10 cellular contexts compared by ENCODE assay signal in genomic region chr2:239318091-239318725, GRCh38.
DNase-seq lines count a peak whose midpoint lies in the region; ATAC-seq and TF ChIP-seq lines count a peak whose summit lies in the region.
"Had no signal": no experiment of that assay in that cellular context is flagged by ENCODE, and none has a peak within 500 bp of the region (broad histone marks: within the 10 kb centered on the region; RNA-seq: fewer than 3 reads in every experiment).

No MANE protein-coding gene starts in this region.

- H4K91ac ChIP-seq in neuronal stem cell (ENCODE audit: low read depth, low read length, poor library complexity), result no peak overlapping the region

- WGBS in psoas muscle, 3 donors, result 94 to 95% (median 94%) methylated on average over 20 of the region's 20 CpGs
- WGBS in neuronal stem cell (ENCODE audit: extremely low coverage in 2 of 2, insufficient read length in 2 of 2, insufficient replicate concordance in 1 of 2), 2 donors, result no CpG with 5 or more reads among the region's 20 CpGs

- H3K27me3 Mint-ChIP-seq in CD4-positive, CD25-positive, alpha-beta regulatory T cell, result no peaks in the 10 kb centered on the region
- no peaks in the 10 kb centered on the region for H3K27me3 Mint-ChIP-seq in activated T-cell treated with anti-CD3 and anti-CD28 coated beads, Interleukin-2, amount 50 U/mL, for 4 hours (ENCODE audit: low read depth)

- H3K27ac ChIP-seq in CD4-positive, CD25-positive, alpha-beta regulatory T cell (ENCODE audit: insufficient read depth, low read length, poor library complexity, severe bottlenecking), result no peak overlapping the region
- H3K27ac ChIP-seq in cardiac muscle cell, result peak overlapping the region; percentile 70
- H3K27ac ChIP-seq in psoas muscle, result peak overlapping the region; percentile 82
- no peak overlapping the region for H3K27ac ChIP-seq in neuronal stem cell (replicated peaks; ENCODE audit: low read length)

- peaks cover 2% of the 10 kb centered on the region for H3K79me1 ChIP-seq in neuronal stem cell (ENCODE audit: low read depth, low read length)

- H3K36me3 Mint-ChIP-seq in CD4-positive, CD25-positive, alpha-beta regulatory T cell, result peaks cover 11% of the 10 kb centered on the region
- peaks cover 10% of the 10 kb centered on the region for H3K36me3 Mint-ChIP-seq in activated T-cell treated with anti-CD3 and anti-CD28 coated beads, Interleukin-2, amount 50 U/mL, for 4 hours (ENCODE audit: insufficient read depth)

- no peaks in the 10 kb centered on the region for H3K36me3 ChIP-seq in CD4-positive, CD25-positive, alpha-beta regulatory T cell (ENCODE audit: control insufficient read depth, insufficient read depth, low read length)
- H3K36me3 ChIP-seq in cardiac muscle cell (no peaks in the 10 kb centered on the region), psoas muscle (ENCODE audit: insufficient read depth in 1 of 2, low read depth in 1 of 2) (no peaks in the 10 kb centered on the region), neuronal stem cell (replicated peaks in 1 of 2; ENCODE audit: control insufficient read depth in 2 of 2, insufficient read depth in 2 of 2, low read length in 2 of 2) (peaks cover 0 to 22% of the 10 kb centered on the region in 2 donors)

- intact Hi-C loops in psoas muscle (cut with DNase I), result loop anchor here in 1 of 2 donors (5.0 kb wide), 1 partner anchor 1916 kb away; no protein-coding TSS in a partner anchor

- no peak for DNase-seq in CD4-positive, CD25-positive, alpha-beta regulatory T cell
- DNase-seq in activated T-cell treated with anti-CD3 and anti-CD28 coated beads, Interleukin-2, amount 50 U/mL, for 4 hours, result no peak
- DNase-seq in cardiac muscle cell (ENCODE audit: low read depth in 1 of 2, low spot score in 1 of 2) (no peak), psoas muscle (no peak), neuronal stem cell (ENCODE audit: low spot score) (no peak), AG08396 (ENCODE audit: low spot score) (no peak), NOMO-1 treated with DMSO at 0.1 percent for 48 hours (lab: John Stamatoyannopoulos, UW; ENCODE audit: unreplicated experiment) (no peak)
- DNase-seq: activated naive CD4-positive, alpha-beta T cell treated with Interleukin-2 at 50 U/mL for 16 hours; NCI-H146 had no signal

- no peaks in the 10 kb centered on the region for H3K9me3 ChIP-seq in CD4-positive, CD25-positive, alpha-beta regulatory T cell (ENCODE audit: control insufficient read depth in 2 of 2, low read length in 2 of 2)
- no peaks in the 10 kb centered on the region for H3K9me3 ChIP-seq in cardiac muscle cell (ENCODE audit: low read depth)
- no peaks in the 10 kb centered on the region for H3K9me3 ChIP-seq in psoas muscle
- H3K9me3 ChIP-seq in neuronal stem cell (replicated peaks in 1 of 2; ENCODE audit: control insufficient read depth in 2 of 2, insufficient read depth in 1 of 2, low read depth in 1 of 2, low read length in 2 of 2), result peaks cover 8 to 32% of the 10 kb centered on the region in 2 donors

- peak overlapping the region; percentile 87 to 100 (median 91) for H3K27ac Mint-ChIP-seq in CD4-positive, CD25-positive, alpha-beta regulatory T cell

- H2BK12ac ChIP-seq in neuronal stem cell (ENCODE audit: low read length), result no peak overlapping the region

- no peak for ATAC-seq in CD4-positive, CD25-positive, alpha-beta regulatory T cell (ENCODE audit: low read depth in 2 of 2)
- ATAC-seq in activated T-cell treated with anti-CD3 and anti-CD28 coated beads, Interleukin-2, amount 50 U/mL, for 4 hours, result no peak
- ATAC-seq in psoas muscle (no peak), HG02759 (IDR thresholded peaks at IDR 0.05; ENCODE audit: unreplicated experiment) (no peak)

- H3K4me1 Mint-ChIP-seq in CD4-positive, CD25-positive, alpha-beta regulatory T cell, result peaks cover 10 to 79% (median 43%) of the 10 kb centered on the region in 4 donors
- peaks cover 68% of the 10 kb centered on the region for H3K4me1 Mint-ChIP-seq in activated T-cell treated with anti-CD3 and anti-CD28 coated beads, Interleukin-2, amount 50 U/mL, for 4 hours (ENCODE audit: low read depth)

- no peak overlapping the region for H3K4ac ChIP-seq in neuronal stem cell (ENCODE audit: low read length)

- H2BK120ac ChIP-seq in neuronal stem cell (ENCODE audit: low read depth, low read length), result no peak overlapping the region

- peaks cover 36% of the 10 kb centered on the region for H3K4me1 ChIP-seq in CD4-positive, CD25-positive, alpha-beta regulatory T cell (ENCODE audit: control insufficient read depth, insufficient read depth, low read length, poor library complexity, severe bottlenecking)
- peaks cover 29% of the 10 kb centered on the region for H3K4me1 ChIP-seq in cardiac muscle cell (ENCODE audit: low read depth)
- H3K4me1 ChIP-seq in psoas muscle, result peaks cover 45% of the 10 kb centered on the region
- H3K4me1 ChIP-seq in neuronal stem cell (ENCODE audit: control insufficient read depth in 2 of 2, insufficient read depth in 1 of 2, low read depth in 1 of 2, low read length in 2 of 2), result peaks cover 0 to 10% of the 10 kb centered on the region in 2 donors

- no peak overlapping the region for H2BK15ac ChIP-seq in neuronal stem cell (ENCODE audit: low read length)

- H3K18ac ChIP-seq in neuronal stem cell (ENCODE audit: low read length), result no peak overlapping the region

- H3K27me3 ChIP-seq in CD4-positive, CD25-positive, alpha-beta regulatory T cell (ENCODE audit: control insufficient read depth, insufficient read depth, low read length), result no peaks in the 10 kb centered on the region
- H3K27me3 ChIP-seq in cardiac muscle cell (no peaks in the 10 kb centered on the region), psoas muscle (ENCODE audit: insufficient read depth in 3 of 3, low read length in 2 of 3) (no peaks in the 10 kb centered on the region), neuronal stem cell (ENCODE audit: control insufficient read depth in 3 of 3, insufficient read depth in 3 of 3, low read depth in 1 of 3, low read length in 3 of 3) (no peaks in the 10 kb centered on the region)

- H4K8ac ChIP-seq in neuronal stem cell (ENCODE audit: low read depth, low read length), result no peak overlapping the region

- peak overlapping the region in 2 of 4 donors; percentile 43 to 84 for H3K4me3 Mint-ChIP-seq in CD4-positive, CD25-positive, alpha-beta regulatory T cell
- H3K4me3 Mint-ChIP-seq in activated T-cell treated with anti-CD3 and anti-CD28 coated beads, Interleukin-2, amount 50 U/mL, for 4 hours, result peak overlapping the region; percentile 78

- TF ChIP-seq CTCF in cardiac muscle cell (IDR thresholded peaks at IDR 0.05; ENCODE audit: low read depth, low read length) (no peak), psoas muscle (IDR thresholded peaks at IDR 0.05) (no peak)

- H2AFZ ChIP-seq in neuronal stem cell (ENCODE audit: low read length), result no peak overlapping the region

- H3K4me3 ChIP-seq in CD4-positive, CD25-positive, alpha-beta regulatory T cell (ENCODE audit: low read depth, low read length), result no peak overlapping the region
- H3K4me3 ChIP-seq in cardiac muscle cell (no peak overlapping the region), psoas muscle (no peak overlapping the region), neuronal stem cell (ENCODE audit: low read length in 2 of 2) (no peak overlapping the region)

- H3K14ac ChIP-seq in neuronal stem cell (ENCODE audit: low read length), result no peak overlapping the region

- H3K9ac ChIP-seq in neuronal stem cell (ENCODE audit: low read depth, low read length, poor library complexity), result no peak overlapping the region

- no peak overlapping the region for H3K4me2 ChIP-seq in neuronal stem cell (ENCODE audit: insufficient read depth, low read length, poor library complexity, severe bottlenecking)

- H3K23ac ChIP-seq in neuronal stem cell (ENCODE audit: low read depth, low read length, poor library complexity), result no peak overlapping the region

- no peak overlapping the region for H2BK5ac ChIP-seq in neuronal stem cell (ENCODE audit: low read length)

- H2AK5ac ChIP-seq in neuronal stem cell (ENCODE audit: low read depth, low read length), result no peak overlapping the region

- H3K9me3 Mint-ChIP-seq in CD4-positive, CD25-positive, alpha-beta regulatory T cell, result peaks cover 0 to 6% (median 0%) of the 10 kb centered on the region in 7 donors
- peaks cover 4% of the 10 kb centered on the region for H3K9me3 Mint-ChIP-seq in activated T-cell treated with anti-CD3 and anti-CD28 coated beads, Interleukin-2, amount 50 U/mL, for 4 hours

Comparison
In these comparisons a context has a peak if more than half of its experiments do, and no peak if none do; other contexts are left out.
1. H3K27ac ChIP-seq: peak in cardiac muscle cell (single experiment) and psoas muscle (single experiment); none in CD4-positive, CD25-positive, alpha-beta regulatory T cell (single experiment) and neuronal stem cell (single experiment).